Comparison of ENCODE assay signal across 24 cellular contexts in genomic region chr7:5195157-5195556, GRCh38. TPM values are rescaled to one million over a fixed set of nuclear protein-coding genes. Genes with fewer than 3 reads are reported as not detected.
DNase-seq lines count a peak whose midpoint lies in the region; ATAC-seq and TF ChIP-seq lines count a peak whose summit lies in the region.
"Had no signal": no experiment of that assay in that cellular context is flagged by ENCODE, and none has a peak within 500 bp of the region (broad histone marks: within the 10 kb centered on the region; RNA-seq: fewer than 3 reads in every experiment).

No MANE protein-coding gene starts in this region.

- no peaks in the 10 kb centered on the region for H3K9me3 ChIP-seq in heart left ventricle
- no peaks in the 10 kb centered on the region for H3K9me3 ChIP-seq in T-helper 17 cell (ENCODE audit: control insufficient read depth, low read length, poor library complexity, severe bottlenecking)
- H3K9me3 ChIP-seq: BE2C, BLaER1 had no signal

- no peak overlapping the region for H3K4me3 Mint-ChIP-seq in T-helper 17 cell
- H3K4me3 Mint-ChIP-seq in chondrocyte (ENCODE audit: unreplicated experiment): no peak overlapping the region
- H3K4me3 Mint-ChIP-seq: CD14-positive monocyte had no signal

- TF ChIP-seq CTCF in heart left ventricle (IDR thresholded peaks at IDR 0.05) (no peak), chondrocyte (IDR thresholded peaks at IDR 0.05) (no peak)

- H3K27me3 Mint-ChIP-seq in T-helper 17 cell (no peaks in the 10 kb centered on the region), chondrocyte (ENCODE audit: low read depth) (no peaks in the 10 kb centered on the region)
- H3K27me3 Mint-ChIP-seq: CD4-positive, alpha-beta memory T cell; CD4-positive, CD25-positive, alpha-beta regulatory T cell; CD8-positive, alpha-beta memory T cell had no signal

- H3K4me1 ChIP-seq in heart left ventricle: peaks cover 0 to 50% (median 17%) of the 10 kb centered on the region in 12 donors
- H3K4me1 ChIP-seq: BE2C had no signal

- H3K9me3 Mint-ChIP-seq in chondrocyte (ENCODE audit: low read depth): no peaks in the 10 kb centered on the region
- H3K9me3 Mint-ChIP-seq: CD14-positive monocyte; CD4-positive, alpha-beta memory T cell; CD4-positive, CD25-positive, alpha-beta regulatory T cell; CD8-positive, alpha-beta memory T cell had no signal

- H3K27ac ChIP-seq in heart left ventricle: no peak overlapping the region
- H3K27ac ChIP-seq: BLaER1 had no signal

- 95 to 98% (median 98%) methylated on average over 8 of the region's 8 CpGs for WGBS in heart left ventricle, 4 donors

- DNase-seq in cardiac septum (ENCODE audit: low spot score) (peak; percentile 57), heart left ventricle (no peak), T-helper 17 cell (no peak), chondrocyte (ENCODE audit: low spot score) (peak; percentile 68), NCI-H1417 treated with DMSO at 0.1 percent for 48 hours (lab: John Stamatoyannopoulos, UW) (no peak)
- DNase-seq: 8988T; ACHN; BE2C; C1 segment of cervical spinal cord; CD4-positive, alpha-beta memory T cell; CD4-positive, CD25-positive, alpha-beta regulatory T cell; CD8-positive, alpha-beta memory T cell; COR-L47; DMS 273 treated with DMSO at 0.1 percent for 48 hours; DMS153; DMS53; DMS79; DND-41; EL; GDM1 had no signal

- no peaks in the 10 kb centered on the region for H3K27me3 ChIP-seq in heart left ventricle
- H3K27me3 ChIP-seq: BE2C, BLaER1 had no signal

- H3K27ac Mint-ChIP-seq in T-helper 17 cell (peak overlapping the region; percentile 9), chondrocyte (ENCODE audit: unreplicated experiment) (no peak overlapping the region)
- H3K27ac Mint-ChIP-seq: CD4-positive, alpha-beta memory T cell; CD4-positive, CD25-positive, alpha-beta regulatory T cell had no signal

- ATAC-seq in heart left ventricle: no peak
- no peak for ATAC-seq in T-helper 17 cell
- ATAC-seq in GM19328 (IDR thresholded peaks at IDR 0.05; ENCODE audit: unreplicated experiment): no peak
- ATAC-seq: GM12878 had no signal

- H3K36me3 Mint-ChIP-seq in T-helper 17 cell (ENCODE audit: low read depth): peaks cover 2% of the 10 kb centered on the region
- H3K36me3 Mint-ChIP-seq in chondrocyte (ENCODE audit: low read depth): peaks cover 12% of the 10 kb centered on the region

- intact Hi-C loops in cardiac septum (cut with DNase I) (no loop called here), heart left ventricle (cut with DNase I) (no loop called here)

- H3K4me1 Mint-ChIP-seq in T-helper 17 cell: peaks cover 34% of the 10 kb centered on the region
- peaks cover 26% of the 10 kb centered on the region for H3K4me1 Mint-ChIP-seq in chondrocyte (ENCODE audit: low read depth)

- H3K4me3 ChIP-seq in heart left ventricle: no peak overlapping the region
- H3K4me3 ChIP-seq: BLaER1, GM12878 had no signal

- H3K36me3 ChIP-seq in heart left ventricle: peaks cover 0 to 46% (median 29%) of the 10 kb centered on the region in 9 donors

- TF ChIP-seq POLR2A in heart left ventricle (IDR thresholded peaks at IDR 0.05): no peak

RNA-seq across cellular contexts. Expression of gene WIPI2, which starts 5.1 kb away (rescaled TPM):
- total RNA-seq in cardiac septum (45.3 TPM), heart left ventricle (10 to 100 TPM; 39.0 to 90.4 (median 51.1) TPM), T-helper 17 cell (100 to 1,000 TPM in 1 of 2 donors, 10 to 100 TPM in 1; 89.2 to 116 TPM), chondrocyte (61.0 to 68.0 TPM (median 61.6 TPM) in 3 replicates)
- 10 to 100 TPM; 18.6 to 43.1 TPM for polyA plus RNA-seq in heart left ventricle

Comparison
In these comparisons a context has a peak if more than half of its experiments do, and no peak if none do; other contexts are left out.
1. DNase-seq: peak in cardiac septum (single experiment) and chondrocyte (single experiment); none in heart left ventricle (0 of 5), T-helper 17 cell (0 of 3) and NCI-H1417 treated with DMSO at 0.1 percent for 48 hours (single experiment).